1 cellular context compared by ENCODE assay signal in the genomic region with DNA sequence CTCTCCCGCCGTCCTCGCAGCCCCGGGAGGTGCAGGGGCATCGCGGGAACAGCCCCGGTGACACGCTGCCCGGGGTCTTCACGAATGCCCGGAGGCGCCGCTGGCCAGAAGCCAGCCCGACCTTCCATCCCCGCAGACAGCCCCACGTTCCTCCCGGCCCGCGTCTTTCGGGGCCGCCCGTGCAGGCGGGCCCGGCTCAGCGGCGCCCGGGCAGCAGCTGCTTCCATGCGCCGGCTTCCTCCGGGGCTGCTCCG.
TF ChIP-seq lines count a peak whose summit lies in the region.

No MANE protein-coding gene starts in this region.

TF ChIP-seq in K562, 482 proteins besides CTCF, POLR2A, EP300 and RAD21:
- no peak for TF ChIP-seq PTTG1 (tag; IDR thresholded peaks at IDR 0.05; ENCODE audit: low read depth)
- no peak for TF ChIP-seq MECOM (CRISPR knock-in tag; IDR thresholded peaks at IDR 0.05)
- TF ChIP-seq NFIC (IDR thresholded peaks at IDR 0.05), result peak; percentile 43; the same call in 1 of the 2 replicates
- TF ChIP-seq, protein P1, sequence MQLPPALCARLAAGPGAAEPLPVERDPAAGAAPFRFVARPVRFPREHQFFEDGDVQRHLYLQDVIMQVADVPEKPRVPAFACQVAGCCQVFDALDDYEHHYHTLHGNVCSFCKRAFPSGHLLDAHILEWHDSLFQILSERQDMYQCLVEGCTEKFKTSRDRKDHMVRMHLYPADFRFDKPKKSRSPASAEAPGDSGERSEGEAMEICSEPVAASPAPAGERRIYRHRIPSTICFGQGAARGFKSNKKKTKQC (CRISPR knock-in tag; IDR thresholded peaks at IDR 0.05), result no peak
- peak; percentile 50; the same call in 1 of the 2 replicates for TF ChIP-seq CHD2 (IDR thresholded peaks at IDR 0.05; ENCODE audit: low read depth, low read length)
- TF ChIP-seq FIP1L1 (IDR thresholded peaks at IDR 0.05; ENCODE audit: low read depth, low read length, poor library complexity, severe bottlenecking), result peak; percentile 7
- TF ChIP-seq PHF8 (IDR thresholded peaks at IDR 0.05; ENCODE audit: borderline replicate concordance, low read length), result peak; percentile 32; the same call in 1 of the 2 replicates
- TF ChIP-seq, protein P2, sequence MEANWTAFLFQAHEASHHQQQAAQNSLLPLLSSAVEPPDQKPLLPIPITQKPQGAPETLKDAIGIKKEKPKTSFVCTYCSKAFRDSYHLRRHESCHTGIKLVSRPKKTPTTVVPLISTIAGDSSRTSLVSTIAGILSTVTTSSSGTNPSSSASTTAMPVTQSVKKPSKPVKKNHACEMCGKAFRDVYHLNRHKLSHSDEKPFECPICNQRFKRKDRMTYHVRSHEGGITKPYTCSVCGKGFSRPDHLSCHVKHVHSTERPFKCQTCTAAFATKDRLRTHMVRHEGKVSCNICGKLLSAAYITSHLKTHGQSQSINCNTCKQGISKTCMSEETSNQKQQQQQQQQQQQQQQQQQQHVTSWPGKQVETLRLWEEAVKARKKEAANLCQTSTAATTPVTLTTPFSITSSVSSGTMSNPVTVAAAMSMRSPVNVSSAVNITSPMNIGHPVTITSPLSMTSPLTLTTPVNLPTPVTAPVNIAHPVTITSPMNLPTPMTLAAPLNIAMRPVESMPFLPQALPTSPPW (CRISPR knock-in tag; IDR thresholded peaks at IDR 0.05), result peak; percentile 49
- peak; percentile 63 for TF ChIP-seq CHD1 (IDR thresholded peaks at IDR 0.05; ENCODE audit: low read length)
- TF ChIP-seq SRF (CRISPR knock-in tag; IDR thresholded peaks at IDR 0.05), result peak in 1 of 2 experiments; percentile 86; a peak in 1 of 4 replicates
- peak; percentile 65 for TF ChIP-seq POLR2G (IDR thresholded peaks at IDR 0.05; ENCODE audit: low read depth, low read length)
